In the genomic region with DNA sequence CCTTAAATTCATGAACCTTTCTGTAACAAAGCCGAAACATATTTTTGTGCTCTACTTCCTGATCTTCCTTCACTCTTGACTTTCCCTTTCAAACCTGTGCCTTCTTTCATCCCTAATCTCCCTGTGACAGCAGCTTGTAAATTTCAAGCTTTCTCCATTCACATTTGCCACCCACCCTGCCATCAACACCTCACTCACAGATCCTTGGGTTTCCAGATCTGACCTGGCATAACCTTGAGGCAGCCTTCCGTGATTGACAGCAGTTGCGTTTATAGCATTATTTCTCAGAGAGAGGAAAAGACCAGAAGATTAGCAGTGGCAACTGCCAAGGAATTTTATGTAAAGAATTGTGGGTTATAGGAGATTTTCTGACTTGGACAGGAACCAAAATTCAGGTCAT, we compare ENCODE assay signal across 1 cellular context.
TF ChIP-seq lines count a peak whose summit lies in the region.

No MANE protein-coding gene starts in this region.

TF ChIP-seq in H1, 55 proteins besides CTCF, POLR2A, EP300 and RAD21 (continued from another document):
- TF ChIP-seq HDAC2 (IDR thresholded peaks at IDR 0.05; ENCODE audit: borderline replicate concordance in 1 of 2, low read depth in 2 of 2, low read length in 2 of 2) (no peak), HDAC6 (IDR thresholded peaks at IDR 0.05; ENCODE audit: low read depth, low read length) (no peak), SIRT6 (IDR thresholded peaks at IDR 0.05; ENCODE audit: low read length) (no peak)
